20 cellular contexts compared by ENCODE assay signal in the genomic region with DNA sequence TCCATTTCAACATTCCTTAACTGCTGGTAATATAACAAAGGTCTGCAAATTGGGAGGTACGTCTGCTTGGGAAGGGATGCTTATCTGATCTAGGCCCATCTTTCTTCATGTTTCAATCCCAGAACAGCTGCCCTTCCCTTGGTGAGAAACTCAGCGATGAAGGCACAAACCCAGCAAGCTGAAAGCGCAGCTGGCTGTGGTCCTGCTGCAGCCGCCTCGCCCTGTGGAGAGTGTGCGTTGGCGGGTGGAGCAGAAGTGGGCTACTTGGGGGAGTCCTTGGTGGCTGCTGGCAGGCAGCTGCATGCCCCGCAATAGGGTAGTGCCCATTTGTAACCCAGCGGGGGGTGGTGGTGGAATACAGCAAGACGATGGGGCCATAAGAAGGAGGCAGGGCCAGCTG.
DNase-seq lines count a peak whose midpoint lies in the region; ATAC-seq, FAIRE-seq and TF ChIP-seq lines count a peak whose summit lies in the region.
"Had no signal": no experiment of that assay in that cellular context is flagged by ENCODE, and none has a peak within 500 bp of the region (broad histone marks: within the 10 kb centered on the region; RNA-seq: fewer than 3 reads in every experiment).

No MANE protein-coding gene starts in this region.

- no peak overlapping the region for H3K27ac Mint-ChIP-seq in natural killer cell
- H3K27ac Mint-ChIP-seq: CD4-positive, alpha-beta memory T cell had no signal

- no peaks in the 10 kb centered on the region for H3K4me1 Mint-ChIP-seq in natural killer cell
- H3K4me1 Mint-ChIP-seq: CD4-positive, alpha-beta memory T cell had no signal

- no peak overlapping the region for H3K4me3 Mint-ChIP-seq in natural killer cell
- H3K4me3 Mint-ChIP-seq: CD4-positive, alpha-beta memory T cell had no signal

- no peaks in the 10 kb centered on the region for H3K9me3 Mint-ChIP-seq in natural killer cell

- H3K9me3 ChIP-seq in pancreas: no peaks in the 10 kb centered on the region

- ATAC-seq in foreskin keratinocyte: peak; percentile 32
- no peak for ATAC-seq in natural killer cell
- no peak for ATAC-seq in pancreas

- H3K36me3 Mint-ChIP-seq in natural killer cell: no peaks in the 10 kb centered on the region
- H3K36me3 Mint-ChIP-seq: CD4-positive, alpha-beta memory T cell had no signal

- TF ChIP-seq CTCF in foreskin keratinocyte (conservative IDR thresholded peaks at IDR 0.05): no peak
- TF ChIP-seq CTCF in natural killer cell (IDR thresholded peaks at IDR 0.05): no peak
- no peak for TF ChIP-seq CTCF in pancreas (IDR thresholded peaks at IDR 0.05)

- no peak for TF ChIP-seq POLR2A in H54 (IDR thresholded peaks at IDR 0.05; ENCODE audit: low read depth, low read length)

- H3K27ac ChIP-seq in foreskin keratinocyte: no peak overlapping the region
- H3K27ac ChIP-seq in pancreas: no peak overlapping the region
- H3K27ac ChIP-seq: SK-N-MC had no signal

- H3K4me3 ChIP-seq in pancreas: no peak overlapping the region
- H3K4me3 ChIP-seq: SK-N-MC had no signal

- DNase-seq in NCI-H2227 (lab: John Stamatoyannopoulos, UW; ENCODE audit: unreplicated experiment) (peak; percentile 2), NCI-H2227 treated with DMSO at 0.1 percent for 48 hours (lab: John Stamatoyannopoulos, UW) (no peak), foreskin keratinocyte (no peak), occipital lobe (lab: John Stamatoyannopoulos, UW) (peak; percentile 7), SIG-M5 (lab: John Stamatoyannopoulos, UW) (no peak), natural killer cell (no peak), H54 (ENCODE audit: insufficient read length, low spot score) (no peak), pancreas (no peak)
- DNase-seq: 8988T; Calu3; CD4-positive, alpha-beta memory T cell; HCEC 1CT; IMR-90; Kasumi-1; NCI-H1105; NCI-H1694 treated with DMSO at 0.1 percent for 48 hours; NCI-H2107; NCI-H510A had no signal

- H3K4me1 ChIP-seq in foreskin keratinocyte (no peaks in the 10 kb centered on the region), pancreas (no peaks in the 10 kb centered on the region)

- WGBS in pancreas, 2 donors: 79 to 84% methylated on average over 10 of the region's 10 CpGs

- H3K27me3 ChIP-seq in foreskin keratinocyte: no peaks in the 10 kb centered on the region
- no peaks in the 10 kb centered on the region for H3K27me3 ChIP-seq in pancreas

- intact Hi-C loops in natural killer cell (cut with micrococcal nuclease): no loop called here
- intact Hi-C loops in pancreas (cut with DNase I): no loop called here

- H3K36me3 ChIP-seq in pancreas: no peaks in the 10 kb centered on the region

- FAIRE-seq in H54 (lab: Jason Lieb, UNC) (no peak), pancreas (lab: Jason Lieb, UNC) (no peak)
- FAIRE-seq: GM19239 had no signal

- H3K27me3 Mint-ChIP-seq in natural killer cell (ENCODE audit: low read depth in 2 of 2): no peaks in the 10 kb centered on the region
- H3K27me3 Mint-ChIP-seq: CD4-positive, alpha-beta memory T cell had no signal

Comparison
In these comparisons a context has a peak if more than half of its experiments do, and no peak if none do; other contexts are left out.
1. DNase-seq: peak in NCI-H2227 (single experiment) and occipital lobe (single experiment); none in NCI-H2227 treated with DMSO at 0.1 percent for 48 hours (single experiment), foreskin keratinocyte (0 of 2), SIG-M5 (single experiment), natural killer cell (single experiment), H54 (single experiment) and pancreas (0 of 6).